In genomic region chr5:150142189-150142788, GRCh38 we compare ENCODE assay signal across 15 cellular contexts. TPM values are rescaled to one million over a fixed set of nuclear protein-coding genes. Genes with fewer than 3 reads are reported as not detected.
DNase-seq lines count a peak whose midpoint lies in the region; ATAC-seq and TF ChIP-seq lines count a peak whose summit lies in the region.
"Had no signal": no experiment of that assay in that cellular context is flagged by ENCODE, and none has a peak within 500 bp of the region (broad histone marks: within the 10 kb centered on the region; RNA-seq: fewer than 3 reads in every experiment).

No MANE protein-coding gene starts in this region.

- H3K27me3 ChIP-seq in heart right ventricle (no peaks in the 10 kb centered on the region), fibroblast of lung (ENCODE audit: control insufficient read depth, insufficient read depth, low read length) (no peaks in the 10 kb centered on the region), ovary (no peaks in the 10 kb centered on the region), uterus (no peaks in the 10 kb centered on the region), H9 (ENCODE audit: insufficient read depth, low read length) (no peaks in the 10 kb centered on the region)

- no peaks in the 10 kb centered on the region for H3K79me1 ChIP-seq in H9 (ENCODE audit: insufficient read depth, low read depth, low read length, poor library complexity, severe bottlenecking)

- H3K4me1 Mint-ChIP-seq in activated T-cell treated with anti-CD3 and anti-CD28 coated beads, Interleukin-2, amount 50 U/mL, for 72 hours (ENCODE audit: low read depth): no peaks in the 10 kb centered on the region
- peaks cover 49 to 66% of the 10 kb centered on the region in 2 experiments for H3K4me1 Mint-ChIP-seq in H9

- H3K4me2 ChIP-seq in fibroblast of lung (ENCODE audit: extremely low read depth, insufficient read depth, low read length): peak overlapping the region; percentile 32
- no peak overlapping the region for H3K4me2 ChIP-seq in H9 (ENCODE audit: insufficient read depth, insufficient read length, low read length)

- no peak overlapping the region for H2BK12ac ChIP-seq in H9 (ENCODE audit: insufficient read length, low read depth, low read length)

- H3K27ac ChIP-seq in heart right ventricle (peak overlapping the region; percentile 78 to 92 (median 87)), fibroblast of lung (ENCODE audit: insufficient read depth, low read length) (peak overlapping the region; percentile 99), ovary (peak overlapping the region; percentile 84 to 92), uterus (peak overlapping the region; percentile 97 to 99), H9 (ENCODE audit: insufficient read length, low read depth, low read length) (no peak overlapping the region)

- no peak for ATAC-seq in heart right ventricle
- no peak for ATAC-seq in Right ventricle myocardium superior (ENCODE audit: poor library complexity)
- ATAC-seq in activated T-cell treated with anti-CD3 and anti-CD28 coated beads, Interleukin-2, amount 50 U/mL, for 72 hours (replicated peaks in 1 of 2): no peak
- no peak for ATAC-seq in GM21526 (IDR thresholded peaks at IDR 0.05; ENCODE audit: low FRiP score, unreplicated experiment)

- no peak overlapping the region for H3K18ac ChIP-seq in H9 (ENCODE audit: insufficient read length, low read depth, low read length)

- H4K5ac ChIP-seq in H9 (ENCODE audit: insufficient read length, low read depth, low read length): no peak overlapping the region

- H3K23ac ChIP-seq in H9 (ENCODE audit: insufficient read length, low read depth, low read length): no peak overlapping the region

- no peak for DNase-seq in heart right ventricle
- no peak for DNase-seq in Right ventricle myocardium superior
- DNase-seq in fibroblast of lung (ENCODE audit: low read depth in 2 of 2): no peak
- peak in 1 of 5 donors; percentile 45 for DNase-seq in ovary
- DNase-seq in uterus: no peak
- no peak for DNase-seq in activated T-cell treated with anti-CD3 and anti-CD28 coated beads, Interleukin-2, amount 50 U/mL, for 72 hours
- DNase-seq in H9: no peak
- DNase-seq: DMS79, NCI-H1092, NCI-H526 treated with DMSO at 0.1 percent for 48 hours had no signal

- H2AK5ac ChIP-seq in H9 (ENCODE audit: insufficient read length, low read length): no peak overlapping the region

- H4K8ac ChIP-seq in H9 (replicated peaks; ENCODE audit: insufficient read length, low read depth, low read length): no peak overlapping the region

- H2BK120ac ChIP-seq in H9 (ENCODE audit: low read depth, low read length, poor library complexity, severe bottlenecking): no peak overlapping the region

- H2BK15ac ChIP-seq in H9 (ENCODE audit: low read depth, low read length): no peak overlapping the region

- H3K56ac ChIP-seq in H9 (ENCODE audit: insufficient read length, low read depth, low read length): no peak overlapping the region

- H3K4ac ChIP-seq in H9 (ENCODE audit: low read depth, low read length): no peak overlapping the region

- intact Hi-C loops in heart right ventricle (cut with DNase I) (no loop called here), Right ventricle myocardium superior (cut with DNase I) (no loop called here), ovary (cut with DNase I) (no loop called here), uterus (cut with DNase I; ENCODE audit: low total_unique reads) (no loop called here)

- H3K4me1 ChIP-seq in heart right ventricle (peaks cover 48 to 100% (median 86%) of the 10 kb centered on the region in 9 donors), fibroblast of lung (ENCODE audit: control insufficient read depth, extremely low read depth, insufficient read depth, low read length) (peaks cover 83% of the 10 kb centered on the region), ovary (ENCODE audit: insufficient read depth) (peaks cover 67% of the 10 kb centered on the region), uterus (peaks cover 54 to 56% of the 10 kb centered on the region in 2 donors), H9 (ENCODE audit: insufficient read depth, low read length) (peaks cover 18% of the 10 kb centered on the region; the same call in 1 of the 2 replicates)

- TF ChIP-seq CTCF in heart right ventricle (IDR thresholded peaks at IDR 0.05) (no peak), fibroblast of lung (conservative IDR thresholded peaks at IDR 0.05 in 1 of 2, IDR thresholded peaks at IDR 0.05 in 1 of 2; ENCODE audit: low read depth in 1 of 2, low read length in 2 of 2) (no peak), ovary (IDR thresholded peaks at IDR 0.05) (no peak), uterus (IDR thresholded peaks at IDR 0.05) (no peak), H9 (conservative IDR thresholded peaks at IDR 0.05) (no peak)

- H2AFZ ChIP-seq in fibroblast of lung (ENCODE audit: low read length): no peak overlapping the region
- no peak overlapping the region for H2AFZ ChIP-seq in H9 (ENCODE audit: low read length)

- H3K4me3 ChIP-seq in heart right ventricle (no peak overlapping the region), fibroblast of lung (replicated peaks in 1 of 4; ENCODE audit: control extremely low read depth in 1 of 4, insufficient read depth in 1 of 4, low read depth in 3 of 4, low read length in 4 of 4) (no peak overlapping the region), ovary (no peak overlapping the region), uterus (no peak overlapping the region)

- H4K91ac ChIP-seq in H9 (ENCODE audit: insufficient read length, low read depth, low read length): no peak overlapping the region

- H3K36me3 Mint-ChIP-seq in activated T-cell treated with anti-CD3 and anti-CD28 coated beads, Interleukin-2, amount 50 U/mL, for 72 hours (ENCODE audit: insufficient read depth in 2 of 2): no peaks in the 10 kb centered on the region
- no peaks in the 10 kb centered on the region for H3K36me3 Mint-ChIP-seq in H9 (ENCODE audit: insufficient read depth in 1 of 3, low read depth in 3 of 3)

- H3K79me2 ChIP-seq in fibroblast of lung (ENCODE audit: control insufficient read depth, insufficient read depth, low read length): peaks cover 71% of the 10 kb centered on the region
- no peaks in the 10 kb centered on the region for H3K79me2 ChIP-seq in H9 (ENCODE audit: insufficient read depth, low read length)

- H3K36me3 ChIP-seq in heart right ventricle: no peaks in the 10 kb centered on the region
- peaks cover 2% of the 10 kb centered on the region for H3K36me3 ChIP-seq in fibroblast of lung (ENCODE audit: control insufficient read depth, insufficient read depth, low read length)
- H3K36me3 ChIP-seq in ovary: no peaks in the 10 kb centered on the region
- no peaks in the 10 kb centered on the region for H3K36me3 ChIP-seq in uterus

- H4K20me1 ChIP-seq in fibroblast of lung (ENCODE audit: control insufficient read depth, extremely low read depth, insufficient read depth, low read length) (no peaks in the 10 kb centered on the region), H9 (ENCODE audit: control insufficient read depth, insufficient read depth, insufficient read length) (no peaks in the 10 kb centered on the region)

- H3K23me2 ChIP-seq in H9 (ENCODE audit: insufficient read length, low read depth, low read length, poor library complexity, severe bottlenecking): no peaks in the 10 kb centered on the region

- no peaks in the 10 kb centered on the region for H3K9me3 Mint-ChIP-seq in activated T-cell treated with anti-CD3 and anti-CD28 coated beads, Interleukin-2, amount 50 U/mL, for 72 hours
- no peaks in the 10 kb centered on the region for H3K9me3 Mint-ChIP-seq in H9
- H3K9me3 Mint-ChIP-seq: activated T-helper 1 cell treated with anti-CD3 and anti-CD28 coated beads, Interleukin-12 subunit alpha, Interleukin-12 subunit beta, Interleukin-2, Interleukin-4 antibody, amounts not matched to agents 30 ng/mL and 10 ng/mL and 1 ng/mL, durations not matched to agents 14 hours and 24 hours and 36 hours had no signal

- no peak overlapping the region for H3K27ac Mint-ChIP-seq in activated T-cell treated with anti-CD3 and anti-CD28 coated beads, Interleukin-2, amount 50 U/mL, for 72 hours
- H3K27ac Mint-ChIP-seq in H9: no peak overlapping the region

- H3K9me3 ChIP-seq in heart right ventricle (no peaks in the 10 kb centered on the region), fibroblast of lung (ENCODE audit: control insufficient read depth, insufficient read depth, low read depth, low read length) (no peaks in the 10 kb centered on the region), ovary (no peaks in the 10 kb centered on the region), uterus (no peaks in the 10 kb centered on the region), H9 (ENCODE audit: control insufficient read depth, low read depth, low read length) (no peaks in the 10 kb centered on the region)

- 71 to 75% methylated on average over 9 of the region's 9 CpGs for WGBS in heart right ventricle, 2 donors
- WGBS in ovary, 3 donors: 58 to 69% (median 62%) methylated on average over 9 of the region's 9 CpGs
- no CpG with 5 or more reads among the region's 9 CpGs for WGBS in H9 (ENCODE audit: extremely low coverage, insufficient read length, low lambda C conversion rate)

- H3K14ac ChIP-seq in H9 (ENCODE audit: insufficient read depth, low read length): no peak overlapping the region

- no peak overlapping the region for H2BK20ac ChIP-seq in H9 (ENCODE audit: low read depth, low read length, poor library complexity, severe bottlenecking)

- peak overlapping the region; percentile 67 for H3K9ac ChIP-seq in fibroblast of lung (ENCODE audit: insufficient read depth, low read length)
- no peak overlapping the region for H3K9ac ChIP-seq in H9 (ENCODE audit: extremely low read depth, insufficient read length, low read length)

- TF ChIP-seq POLR2A in ovary (IDR thresholded peaks at IDR 0.05) (no peak), uterus (IDR thresholded peaks at IDR 0.05) (no peak)

- H3K27me3 Mint-ChIP-seq in activated T-cell treated with anti-CD3 and anti-CD28 coated beads, Interleukin-2, amount 50 U/mL, for 72 hours (ENCODE audit: low read depth): no peaks in the 10 kb centered on the region
- H3K27me3 Mint-ChIP-seq in H9 (ENCODE audit: low read depth): peaks cover 11% of the 10 kb centered on the region

- TF ChIP-seq EP300 in ovary (IDR thresholded peaks at IDR 0.05): no peak

- no peak overlapping the region for H3K4me3 Mint-ChIP-seq in activated T-cell treated with anti-CD3 and anti-CD28 coated beads, Interleukin-2, amount 50 U/mL, for 72 hours
- H3K4me3 Mint-ChIP-seq in H9: no peak overlapping the region
- H3K4me3 Mint-ChIP-seq: activated T-helper 1 cell treated with anti-CD3 and anti-CD28 coated beads, Interleukin-12 subunit alpha, Interleukin-12 subunit beta, Interleukin-2, Interleukin-4 antibody, amounts not matched to agents 30 ng/mL and 10 ng/mL and 1 ng/mL, durations not matched to agents 14 hours and 24 hours and 36 hours had no signal

- H2BK5ac ChIP-seq in H9 (ENCODE audit: insufficient read length, low read length): no peak overlapping the region

- H3T11ph ChIP-seq in H9 (ENCODE audit: low read length): no peak overlapping the region

RNA-seq across cellular contexts. Expression of gene PDGFRB, which starts 13.4 kb away (rescaled TPM):
- 100 to 1,000 TPM in 1 of 10 donors, 10 to 100 TPM in 9; 15.5 to 101 (median 35.9) TPM for total RNA-seq in heart right ventricle
- 10 to 100 TPM; 49.1 to 54.3 TPM for polyA plus RNA-seq in heart right ventricle
- 47.0 TPM for total RNA-seq in Right ventricle myocardium superior
- 151 and 231 TPM in 2 replicates for total RNA-seq in fibroblast of lung
- polyA plus RNA-seq in fibroblast of lung: 77.4 and 347 TPM in 2 replicates
- 109 and 618 TPM in 2 replicates for polyA plus RNA-seq in fibroblast of lung (2012)
- polyA minus RNA-seq in fibroblast of lung (ENCODE audit: low replicate concordance): 549 and 2,332 TPM in 2 replicates
- total RNA-seq in ovary: 100 to 1,000 TPM; 102 to 302 (median 212) TPM
- polyA plus RNA-seq in ovary: 100 to 1,000 TPM; 111 to 183 TPM
- total RNA-seq in uterus: 100 to 1,000 TPM in 3 of 4 donors, 10 to 100 TPM in 1; 60.2 to 378 (median 235) TPM
- total RNA-seq in activated T-cell treated with anti-CD3 and anti-CD28 coated beads, Interleukin-2, amount 50 U/mL, for 72 hours: 1 to 10 TPM in 1 of 2 donors, under 1 TPM in 1; 0.34 to 1.1 TPM
- 2.2 and 3.9 TPM in 2 replicates for total RNA-seq in H9 (2021)

RNA-seq across cellular contexts. Expression of gene CDX1, which starts 24.3 kb away (rescaled TPM):
- total RNA-seq in heart right ventricle (under 1 TPM in 1 of 10 donors, not detected in 9; 0.32 TPM), Right ventricle myocardium superior (not detected), fibroblast of lung (under 0.01 and 0.33 TPM in 2 replicates), ovary (1 to 10 TPM in 1 of 7 donors, under 1 TPM in 6; 0.23 to 1.4 (median 0.66) TPM), uterus (under 1 TPM; 0.29 to 0.77 (median 0.38) TPM), H9 (2021) (0.22 TPM in 1 of 2 replicates, not detected in the other)
- polyA plus RNA-seq in heart right ventricle (under 1 TPM in 1 of 2 donors, not detected in 1; 0.13 TPM), fibroblast of lung (0.09 and 1.8 TPM in 2 replicates), ovary (under 1 TPM; 0.18 to 0.44 TPM)
- polyA plus RNA-seq in fibroblast of lung (2012): 1.6 TPM in 1 of 2 replicates, not detected in the other
- polyA minus RNA-seq in fibroblast of lung (ENCODE audit: low replicate concordance): 1.5 TPM in 1 of 2 replicates, not detected in the other
- not detected for total RNA-seq in activated T-cell treated with anti-CD3 and anti-CD28 coated beads, Interleukin-2, amount 50 U/mL, for 72 hours
- total RNA-seq: activated T-helper 1 cell treated with anti-CD3 and anti-CD28 coated beads, Interleukin-12 subunit alpha, Interleukin-12 subunit beta, Interleukin-2, Interleukin-4 antibody, amounts not matched to agents 30 ng/mL and 10 ng/mL and 1 ng/mL, durations not matched to agents 14 hours and 24 hours and 36 hours; frontal cortex; SK-MEL-5 had no signal

RNA-seq across cellular contexts. Expression of gene SLC6A7, which starts 47.6 kb away (rescaled TPM):
- total RNA-seq in heart right ventricle (not detected), Right ventricle myocardium superior (not detected), fibroblast of lung (not detected in 2 replicates), ovary (not detected), uterus (not detected), H9 (2021) (not detected in 2 replicates)
- polyA plus RNA-seq in heart right ventricle (not detected), fibroblast of lung (0.02 TPM in 1 of 2 replicates, not detected in the other), ovary (under 1 TPM in 1 of 2 donors, not detected in 1; 0.02 TPM)
- 0.03 TPM in 1 of 2 replicates, not detected in the other for polyA plus RNA-seq in fibroblast of lung (2012)
- not detected in 2 replicates for polyA minus RNA-seq in fibroblast of lung (ENCODE audit: low replicate concordance)
- total RNA-seq in activated T-cell treated with anti-CD3 and anti-CD28 coated beads, Interleukin-2, amount 50 U/mL, for 72 hours: not detected
- total RNA-seq: activated T-helper 1 cell treated with anti-CD3 and anti-CD28 coated beads, Interleukin-12 subunit alpha, Interleukin-12 subunit beta, Interleukin-2, Interleukin-4 antibody, amounts not matched to agents 30 ng/mL and 10 ng/mL and 1 ng/mL, durations not matched to agents 14 hours and 24 hours and 36 hours; mesenteric fat pad; SK-MEL-5 had no signal

RNA-seq across cellular contexts. Expression of gene CSF1R, which starts 55.9 kb away (rescaled TPM):
- total RNA-seq in heart right ventricle (10 to 100 TPM in 7 of 10 donors, 1 to 10 TPM in 3; 6.8 to 83.9 (median 11.2) TPM), Right ventricle myocardium superior (19.5 TPM), fibroblast of lung (not detected in 2 replicates), ovary (10 to 100 TPM in 5 of 7 donors, 1 to 10 TPM in 2; 7.6 to 25.3 (median 16.4) TPM), uterus (10 to 100 TPM in 3 of 4 donors, 1 to 10 TPM in 1; 1.0 to 42.9 (median 22.8) TPM), H9 (2021) (0.13 TPM in 1 of 2 replicates, not detected in the other)
- polyA plus RNA-seq in heart right ventricle (1 to 10 TPM; 4.8 to 6.4 TPM), fibroblast of lung (0.07 and 0.15 TPM in 2 replicates), ovary (10 to 100 TPM in 1 of 2 donors, 1 to 10 TPM in 1; 8.1 to 41.9 TPM)
- polyA plus RNA-seq in fibroblast of lung (2012): 0.22 and 0.24 TPM in 2 replicates
- not detected in 2 replicates for polyA minus RNA-seq in fibroblast of lung (ENCODE audit: low replicate concordance)
- 1 to 10 TPM; 1.2 to 1.8 TPM for total RNA-seq in activated T-cell treated with anti-CD3 and anti-CD28 coated beads, Interleukin-2, amount 50 U/mL, for 72 hours
- total RNA-seq: SK-MEL-5 had no signal
